In genomic region chr2:109266511-109266910, GRCh38 we compare ENCODE assay signal across 21 cellular contexts.
DNase-seq lines count a peak whose midpoint lies in the region; ATAC-seq, FAIRE-seq and TF ChIP-seq lines count a peak whose summit lies in the region.
"Had no signal": no experiment of that assay in that cellular context is flagged by ENCODE, and none has a peak within 500 bp of the region (broad histone marks: within the 10 kb centered on the region; RNA-seq: fewer than 3 reads in every experiment).

No MANE protein-coding gene starts in this region.

- peaks cover 4% of the 10 kb centered on the region; the same call in 1 of the 2 replicates for H3K23me2 ChIP-seq in H1 (ENCODE audit: low read depth, low read length)

- peak overlapping the region; percentile 84 for H3K14ac ChIP-seq in H1 (ENCODE audit: insufficient read length)

- WGBS in heart right ventricle, 2 donors = 82 to 86% methylated on average over 9 of the region's 9 CpGs
- 93% methylated on average over 9 of the region's 9 CpGs; no CpG with 5 or more reads in 1 of the 2 experiments for WGBS in H1 (ENCODE audit: extremely low coverage in 1 of 2, insufficient coverage in 1 of 2, insufficient read length in 1 of 2, insufficient replicate concordance in 2 of 2, low coverage in 1 of 2, low lambda C conversion rate in 2 of 2, missing lambda C conversion rate in 1 of 2), 2 experiments
- 77 to 100% methylated on average over 2 to 9 of the region's 9 CpGs for WGBS in upper lobe of left lung, 2 donors

- H4K5ac ChIP-seq in H1 (ENCODE audit: insufficient read length, low read depth, low read length) = no peak overlapping the region

- H3K18ac ChIP-seq in H1 (ENCODE audit: extremely low read depth, low read length) = no peak overlapping the region

- H3K23ac ChIP-seq in H1 (ENCODE audit: insufficient read length) = no peak overlapping the region

- peak overlapping the region; percentile 94; the same call in 1 of the 2 replicates for H2AK5ac ChIP-seq in H1 (ENCODE audit: low read depth, low read length)

- H3K79me1 ChIP-seq in H1 (ENCODE audit: low read depth, low read length) = no peaks in the 10 kb centered on the region

- H3K4ac ChIP-seq in H1 (replicated peaks; ENCODE audit: insufficient read length, low read depth, low read length) = no peak overlapping the region

- H2BK120ac ChIP-seq in H1 (replicated peaks; ENCODE audit: low read depth, low read length) = peak overlapping the region; percentile 49

- peak in 2 of 8 donors; percentile 15 to 16 for ATAC-seq in heart right ventricle
- no peak for ATAC-seq in upper lobe of left lung (ENCODE audit: low FRiP score in 2 of 2)
- no peak for ATAC-seq in GM19463 (IDR thresholded peaks at IDR 0.05; ENCODE audit: unreplicated experiment)
- ATAC-seq: activated CD8-positive, alpha-beta T cell treated with anti-CD3 and anti-CD28 coated beads for 36 hours; CD8-positive, alpha-beta T cell had no signal

- no peak overlapping the region for H3K9ac ChIP-seq in H1 (replicated peaks in 1 of 4; ENCODE audit: extremely low read depth in 1 of 4, low read depth in 3 of 4, low read length in 3 of 4)

- POLR2A ChIA-PET in H1 (lab: Charles Lee; ENCODE audit: partially characterized antibody) = no interaction called here

- peak overlapping the region; percentile 4; the same call in 1 of the 2 replicates for H4K8ac ChIP-seq in H1 (ENCODE audit: extremely low read depth, insufficient read depth, low read length)

- peaks cover 0 to 4% of the 10 kb centered on the region in 2 experiments for H4K20me1 ChIP-seq in H1 (replicated peaks in 1 of 2; ENCODE audit: control insufficient read depth in 1 of 2, insufficient read depth in 2 of 2, low read length in 2 of 2)

- no peak overlapping the region for H2BK20ac ChIP-seq in H1 (ENCODE audit: low read length)

- no peak for DNase-seq in heart right ventricle
- DNase-seq in right atrium auricular region (ENCODE audit: low spot score) = no peak
- no peak for DNase-seq in H1 (ENCODE audit: low read depth in 1 of 2, low spot score in 2 of 2)
- DNase-seq in mesenteric fat pad (ENCODE audit: low spot score) = peak; percentile 53
- no peak for DNase-seq in upper lobe of left lung
- DNase-seq in T-helper 9 cell = no peak
- no peak for DNase-seq in activated CD4-positive, alpha-beta T cell treated with anti-CD3 and anti-CD28 coated beads, Interleukin-2, amount 50 U/mL, for 1 hour
- DNase-seq: activated CD4-positive, alpha-beta T cell treated with anti-CD3 and anti-CD28 coated beads for 1 hour; activated CD8-positive, alpha-beta T cell treated with anti-CD3 and anti-CD28 coated beads for 36 hours; activated effector memory CD4-positive, alpha-beta T cell treated with Interleukin-2 at 50 U/mL for 16 hours; aorta; CD8-positive, alpha-beta T cell; central memory CD4-positive, alpha-beta T cell; glutamatergic neuron; H7; islet precursor cell; NCI-H2029; NCI-H2227 treated with DMSO at 0.1 percent for 48 hours; thyroid gland had no signal

- H3K27me3 ChIP-seq in heart right ventricle (no peaks in the 10 kb centered on the region), right atrium auricular region (no peaks in the 10 kb centered on the region), H1 (replicated peaks in 1 of 4; ENCODE audit: control insufficient read depth in 3 of 4, extremely low read depth in 1 of 4, insufficient read depth in 3 of 4, low read length in 3 of 4) (no peaks in the 10 kb centered on the region), upper lobe of left lung (no peaks in the 10 kb centered on the region)
- H3K27me3 ChIP-seq: thyroid gland had no signal

- H3K4me1 ChIP-seq in heart right ventricle = peaks cover 8 to 67% (median 43%) of the 10 kb centered on the region in 9 donors
- H3K4me1 ChIP-seq in right atrium auricular region = peaks cover 0 to 47% of the 10 kb centered on the region in 2 donors
- peaks cover 0 to 9% (median 3%) of the 10 kb centered on the region in 4 experiments; a peak in 2 of 7 replicates for H3K4me1 ChIP-seq in H1 (replicated peaks in 1 of 4; ENCODE audit: control insufficient read depth in 3 of 4, insufficient read depth in 4 of 4, low read length in 3 of 4)
- peaks cover 44 to 72% (median 53%) of the 10 kb centered on the region in 4 donors for H3K4me1 ChIP-seq in upper lobe of left lung

- TF ChIP-seq EP300 in H1 (IDR thresholded peaks at IDR 0.05; ENCODE audit: borderline replicate concordance in 1 of 2, low read depth in 2 of 2, low read length in 2 of 2) = no peak
- no peak for TF ChIP-seq EP300 in upper lobe of left lung (IDR thresholded peaks at IDR 0.05)

- H2AFZ ChIP-seq in H1 (ENCODE audit: low read length) = no peak overlapping the region

- H4K91ac ChIP-seq in H1 (replicated peaks; ENCODE audit: insufficient read length, low read length) = no peak overlapping the region

- H3K36me3 ChIP-seq in heart right ventricle (no peaks in the 10 kb centered on the region), right atrium auricular region (no peaks in the 10 kb centered on the region), H1 (ENCODE audit: control insufficient read depth in 2 of 4, insufficient read depth in 4 of 4, low read length in 3 of 4) (no peaks in the 10 kb centered on the region), upper lobe of left lung (no peaks in the 10 kb centered on the region)
- H3K36me3 ChIP-seq: thyroid gland had no signal

- H2BK5ac ChIP-seq in H1 (ENCODE audit: low read depth, low read length) = no peak overlapping the region

- FAIRE-seq in H1 (lab: Jason Lieb, UNC) = no peak

- H2BK15ac ChIP-seq in H1 (ENCODE audit: low read length) = 0 out of 2 replicates have a peak overlapping the region, but pooled peaks have one; percentile 32

- TF ChIP-seq CTCF in heart right ventricle (IDR thresholded peaks at IDR 0.05) (no peak), right atrium auricular region (IDR thresholded peaks at IDR 0.05) (no peak), H1 (IDR thresholded peaks at IDR 0.05; ENCODE audit: control extremely low read depth in 1 of 3, insufficient read depth in 1 of 3, low read depth in 1 of 3, low read length in 3 of 3) (no peak), upper lobe of left lung (IDR thresholded peaks at IDR 0.05) (no peak)

- no peak for TF ChIP-seq RAD21 in H1 (IDR thresholded peaks at IDR 0.05 in 1 of 2, conservative IDR thresholded peaks at IDR 0.05 in 1 of 2; ENCODE audit: low read depth in 2 of 2, low read length in 2 of 2)

- intact Hi-C loops in heart right ventricle (cut with DNase I) = loop anchor here in 3 of 10 donors (10.0 kb wide), 3 partner anchors 132 to 238 kb away; no protein-coding TSS in a partner anchor

- CTCF ChIA-PET in H1 (lab: Charles Lee; ENCODE audit: partially characterized antibody) = interaction anchor here (1.1 to 1.4 kb wide), 2 partner anchors 13 to 30 kb away, joined by 3 read pairs; no protein-coding TSS in a partner anchor

- peaks cover 0 to 3% of the 10 kb centered on the region in 2 experiments; a peak in 1 of 4 replicates for H3K79me2 ChIP-seq in H1 (ENCODE audit: control insufficient read depth in 1 of 2, insufficient read depth in 2 of 2, low read length in 2 of 2)

- H3K4me3 ChIP-seq in heart right ventricle = no peak overlapping the region
- no peak overlapping the region for H3K4me3 ChIP-seq in right atrium auricular region
- H3K4me3 ChIP-seq in H1 (ENCODE audit: extremely low read depth in 1 of 4, insufficient read depth in 2 of 4, low read depth in 3 of 4, low read length in 4 of 4) = no peak overlapping the region
- no peak overlapping the region for H3K4me3 ChIP-seq in upper lobe of left lung
- H3K4me3 ChIP-seq: thyroid gland had no signal

- no peak overlapping the region for H3K56ac ChIP-seq in H1 (replicated peaks; ENCODE audit: insufficient read length, low read depth, low read length)

- H3K9me3 ChIP-seq in heart right ventricle = no peaks in the 10 kb centered on the region
- no peaks in the 10 kb centered on the region for H3K9me3 ChIP-seq in right atrium auricular region
- H3K9me3 ChIP-seq in H1 (ENCODE audit: insufficient read depth in 2 of 2, low read depth in 1 of 2, low read length in 1 of 2) = no peaks in the 10 kb centered on the region
- no peaks in the 10 kb centered on the region for H3K9me3 ChIP-seq in upper lobe of left lung
- H3K9me3 ChIP-seq: thyroid gland had no signal

- TF ChIP-seq POLR2A in H1 (IDR thresholded peaks at IDR 0.05; ENCODE audit: control extremely low read depth in 1 of 2, low read depth in 2 of 2, low read length in 2 of 2) = no peak
- no peak for TF ChIP-seq POLR2A in upper lobe of left lung (IDR thresholded peaks at IDR 0.05)

- H3K27ac ChIP-seq in heart right ventricle (peak overlapping the region in 6 of 10 donors; percentile 7 to 88 (median 22)), right atrium auricular region (no peak overlapping the region), H1 (ENCODE audit: low read depth, low read length) (no peak overlapping the region), upper lobe of left lung (peak overlapping the region in 3 of 4 donors; percentile 59 to 67 (median 64))
- H3K27ac ChIP-seq: epithelial cell of prostate had no signal

- no peak overlapping the region for H2BK12ac ChIP-seq in H1 (ENCODE audit: low read depth, low read length)

- no peak overlapping the region for H3K4me2 ChIP-seq in H1 (ENCODE audit: insufficient read depth in 1 of 2, low read depth in 2 of 2, low read length in 2 of 2)

TF ChIP-seq in H1, 55 proteins besides CTCF, POLR2A, EP300 and RAD21 (continues in another document):
- TF ChIP-seq RXRA (IDR thresholded peaks at IDR 0.05; ENCODE audit: insufficient read depth, low read depth, low read length) (no peak), BACH1 (IDR thresholded peaks at IDR 0.05; ENCODE audit: low read length) (no peak), SIX5 (IDR thresholded peaks at IDR 0.05; ENCODE audit: low read depth, low read length) (no peak), SP1 (IDR thresholded peaks at IDR 0.05; ENCODE audit: low read depth, low read length) (no peak), USF2 (IDR thresholded peaks at IDR 0.05; ENCODE audit: low read length) (no peak), E2F6 (IDR thresholded peaks at IDR 0.05) (no peak), NANOG (IDR thresholded peaks at IDR 0.05; ENCODE audit: insufficient read depth, low read depth, low read length, poor library complexity, severe bottlenecking) (no peak), FOSL1 (IDR thresholded peaks at IDR 0.05; ENCODE audit: insufficient read depth, low read depth, low read length) (no peak), POLR2AphosphoS5 (IDR thresholded peaks at IDR 0.05; ENCODE audit: low read depth, low read length) (no peak)

Comparison
In these comparisons a context has a peak if more than half of its experiments do, and no peak if none do; other contexts are left out.
1. H3K27ac ChIP-seq: peak in heart right ventricle (6 of 10) and upper lobe of left lung (3 of 4); none in right atrium auricular region (0 of 2) and H1 (single experiment).